Comparison of ENCODE assay signal across 1 cellular context in the genomic region with DNA sequence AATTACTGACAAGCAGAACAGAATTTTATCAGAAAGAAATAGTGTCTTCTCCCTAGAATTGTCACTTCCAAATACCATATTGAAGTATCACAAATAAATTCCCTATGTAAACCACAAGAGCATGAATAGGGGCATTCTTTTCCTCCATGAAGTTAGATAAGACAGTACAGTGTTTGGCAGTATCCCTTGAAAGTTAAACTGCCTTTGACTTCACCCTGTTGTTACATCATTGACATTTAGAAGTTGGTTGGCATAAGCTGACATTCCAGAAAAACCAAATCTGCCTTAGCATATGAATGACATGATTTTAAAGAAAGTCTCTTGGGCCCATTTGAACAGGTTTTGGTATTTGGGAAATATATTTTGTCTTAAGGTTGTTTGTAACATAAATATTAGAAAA.
TF ChIP-seq lines count a peak whose summit lies in the region.

No MANE protein-coding gene starts in this region.

TF ChIP-seq in IMR-90, 13 proteins besides CTCF, POLR2A, EP300 and RAD21 (continued from another document):
- TF ChIP-seq, protein P1, sequence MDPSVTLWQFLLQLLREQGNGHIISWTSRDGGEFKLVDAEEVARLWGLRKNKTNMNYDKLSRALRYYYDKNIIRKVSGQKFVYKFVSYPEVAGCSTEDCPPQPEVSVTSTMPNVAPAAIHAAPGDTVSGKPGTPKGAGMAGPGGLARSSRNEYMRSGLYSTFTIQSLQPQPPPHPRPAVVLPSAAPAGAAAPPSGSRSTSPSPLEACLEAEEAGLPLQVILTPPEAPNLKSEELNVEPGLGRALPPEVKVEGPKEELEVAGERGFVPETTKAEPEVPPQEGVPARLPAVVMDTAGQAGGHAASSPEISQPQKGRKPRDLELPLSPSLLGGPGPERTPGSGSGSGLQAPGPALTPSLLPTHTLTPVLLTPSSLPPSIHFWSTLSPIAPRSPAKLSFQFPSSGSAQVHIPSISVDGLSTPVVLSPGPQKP (IDR thresholded peaks at IDR 0.05; ENCODE audit: borderline replicate concordance, low read depth, low read length) = no peak
- TF ChIP-seq CEBPB (IDR thresholded peaks at IDR 0.05; ENCODE audit: low read depth, low read length) (no peak), NFE2L2 (IDR thresholded peaks at IDR 0.05; ENCODE audit: low read depth, low read length) (no peak), MAZ (IDR thresholded peaks at IDR 0.05; ENCODE audit: borderline replicate concordance, low read depth, low read length) (no peak), SMC3 (IDR thresholded peaks at IDR 0.05; ENCODE audit: low read depth, low read length) (no peak), FOS (IDR thresholded peaks at IDR 0.05; ENCODE audit: low read depth, low read length) (no peak), MAFK (IDR thresholded peaks at IDR 0.05; ENCODE audit: low read depth, low read length) (no peak)
